In the genomic region with DNA sequence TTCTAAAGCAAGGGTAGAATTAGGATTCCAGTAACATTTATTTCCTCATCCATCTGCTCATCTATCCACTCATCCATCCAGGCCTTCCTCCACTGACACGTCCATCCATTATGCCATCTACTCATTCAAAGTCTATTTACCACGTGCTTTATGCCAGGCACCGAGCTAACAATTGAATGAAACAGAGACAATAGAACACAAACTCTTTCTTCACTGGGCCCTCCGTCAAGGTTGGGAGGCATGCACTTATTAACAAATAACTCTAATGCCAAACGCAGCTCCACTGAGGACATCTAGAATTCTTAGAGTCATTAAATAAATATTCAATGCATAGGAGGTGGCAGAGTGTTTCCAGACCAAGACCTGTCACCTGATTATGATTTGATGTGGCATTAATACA, we compare ENCODE assay signal across 4 cellular contexts.
"Had no signal": no experiment of that assay in that cellular context is flagged by ENCODE, and none has a peak within 500 bp of the region (broad histone marks: within the 10 kb centered on the region; RNA-seq: fewer than 3 reads in every experiment).

No MANE protein-coding gene starts in this region.

- H3K4me3 ChIP-seq: K562 had no signal

- DNase-seq: IMR-90, KBM-7, KG1 had no signal
